In genomic region chr11:707817-708420, GRCh38 we compare ENCODE assay signal across 13 cellular contexts. TPM values are rescaled to one million over a fixed set of nuclear protein-coding genes. Genes with fewer than 3 reads are reported as not detected.
DNase-seq lines count a peak whose midpoint lies in the region; ATAC-seq, FAIRE-seq and TF ChIP-seq lines count a peak whose summit lies in the region.
"Had no signal": no experiment of that assay in that cellular context is flagged by ENCODE, and none has a peak within 500 bp of the region (broad histone marks: within the 10 kb centered on the region; RNA-seq: fewer than 3 reads in every experiment).

No MANE protein-coding gene starts in this region.

- peaks cover 6% of the 10 kb centered on the region for H3K36me3 ChIP-seq in lower lobe of right lung
- H3K36me3 ChIP-seq in thoracic aorta = no peaks in the 10 kb centered on the region

- ATAC-seq in lower lobe of right lung (peak; percentile 43 to 50), thoracic aorta (ENCODE audit: insufficient number of reproducible peaks, low FRiP score, low read depth) (no peak), HG02885 (IDR thresholded peaks at IDR 0.05; ENCODE audit: poor library complexity, unreplicated experiment) (no peak)

- H3K4me3 ChIP-seq in lower lobe of right lung (peak overlapping the region; percentile 66), thoracic aorta (peak overlapping the region; percentile 92)

- no peak for TF ChIP-seq POLR2A in GM12892 (IDR thresholded peaks at IDR 0.05; ENCODE audit: low read depth, low read length)

- H3K27me3 Mint-ChIP-seq in HFFc6 (ENCODE audit: insufficient read depth) (peaks cover 2% of the 10 kb centered on the region; the same call in 1 of the 2 replicates), immature natural killer cell (ENCODE audit: low read depth in 3 of 3) (peaks cover 3 to 6% (median 5%) of the 10 kb centered on the region in 3 donors)

- no peaks in the 10 kb centered on the region for H3K9me3 ChIP-seq in lower lobe of right lung
- H3K9me3 ChIP-seq in thoracic aorta = no peaks in the 10 kb centered on the region
- H3K9me3 ChIP-seq: heart left ventricle had no signal

- H3K4me1 Mint-ChIP-seq in HFFc6 (ENCODE audit: low read depth) = peaks cover 11% of the 10 kb centered on the region; the same call in 1 of the 2 replicates
- peaks cover 0 to 5% of the 10 kb centered on the region in 2 donors for H3K4me1 Mint-ChIP-seq in immature natural killer cell

- intact Hi-C loops in lower lobe of right lung (cut with DNase I) = no loop called here

- DNase-seq in HFFc6 = no peak
- peak; percentile 54 to 80 for DNase-seq in T47D (ENCODE audit: low read depth in 1 of 2, low spot score in 1 of 2)
- peak; percentile 70 for DNase-seq in lower lobe of right lung
- no peak for DNase-seq in thoracic aorta (ENCODE audit: low spot score)
- DNase-seq in immature natural killer cell = no peak
- no peak for DNase-seq in GM12892 (ENCODE audit: insufficient read length)
- no peak for DNase-seq in iPS-NIHi7 (ENCODE audit: extremely low spot score)
- DNase-seq: NCI-H526, nucleus accumbens had no signal

- H3K27ac Mint-ChIP-seq in HFFc6 (no peak overlapping the region), immature natural killer cell (no peak overlapping the region)

- H3K4me3 Mint-ChIP-seq in HFFc6 (peak overlapping the region; percentile 28), immature natural killer cell (no peak overlapping the region)

- H3K36me3 Mint-ChIP-seq in HFFc6 (ENCODE audit: low read depth) = no peaks in the 10 kb centered on the region
- H3K36me3 Mint-ChIP-seq in immature natural killer cell = no peaks in the 10 kb centered on the region

- H3K27ac ChIP-seq in lower lobe of right lung (peak overlapping the region; percentile 76), thoracic aorta (peak overlapping the region; percentile 80 to 95)
- H3K27ac ChIP-seq: KMS-11 had no signal

- in situ Hi-C loops in T47D (cut with HindIII; ENCODE audit: low pct_unique_long_range_greater_than_20kb, low sequenced_read_pairs) = no loop called here

- H3K9me3 Mint-ChIP-seq in HFFc6 (no peaks in the 10 kb centered on the region), immature natural killer cell (no peaks in the 10 kb centered on the region)

- no peak for FAIRE-seq in GM12892 (lab: Jason Lieb, UNC)
- FAIRE-seq: G401.6 had no signal

- peaks cover 56% of the 10 kb centered on the region for H3K4me1 ChIP-seq in lower lobe of right lung
- H3K4me1 ChIP-seq in thoracic aorta (ENCODE audit: control insufficient read depth in 1 of 2, low read depth in 2 of 2) = peaks cover 17 to 47% of the 10 kb centered on the region in 2 donors

- TF ChIP-seq CTCF in HFFc6 (IDR thresholded peaks at IDR 0.05) (no peak), lower lobe of right lung (IDR thresholded peaks at IDR 0.05) (no peak), thoracic aorta (IDR thresholded peaks at IDR 0.05) (no peak)

- peaks cover 49% of the 10 kb centered on the region for H3K27me3 ChIP-seq in lower lobe of right lung (ENCODE audit: low read depth)
- H3K27me3 ChIP-seq in thoracic aorta (replicated peaks; ENCODE audit: insufficient read depth) = no peaks in the 10 kb centered on the region

RNA-seq across cellular contexts. Expression of gene EPS8L2, which starts 1.9 kb away (rescaled TPM):
- 10 to 100 TPM; 55.5 to 70.1 (median 65.1) TPM for total RNA-seq in HFFc6 (2021; fragmentation: NEBNext Ultra II Directional; extraction: Animal tissue kit (Norgen Biotek cat#: 25700))
- 156 TPM for total RNA-seq in lower lobe of right lung
- total RNA-seq in thoracic aorta = 10 to 100 TPM; 39.6 to 75.9 TPM
- polyA plus RNA-seq in immature natural killer cell = 10 to 100 TPM; 12.9 to 15.1 (median 15.0) TPM
- 13.7 TPM for polyA plus RNA-seq in GM12892 (2012; ENCODE audit: missing spikeins)

RNA-seq across cellular contexts. Expression of gene TMEM80, which starts 12.3 kb away (rescaled TPM):
- total RNA-seq in HFFc6 (2021; fragmentation: NEBNext Ultra II Directional; extraction: Animal tissue kit (Norgen Biotek cat#: 25700)) = 10 to 100 TPM; 16.9 to 24.5 (median 19.3) TPM
- total RNA-seq in lower lobe of right lung (33.9 TPM), thoracic aorta (10 to 100 TPM; 22.4 to 22.5 TPM)
- 10 to 100 TPM; 21.3 to 32.4 (median 30.4) TPM for polyA plus RNA-seq in immature natural killer cell
- polyA plus RNA-seq in GM12892 (2012; ENCODE audit: missing spikeins) = 13.3 TPM

RNA-seq across cellular contexts. Expression of gene DEAF1, which starts 12.9 kb away (rescaled TPM):
- total RNA-seq in HFFc6 (2021; fragmentation: NEBNext Ultra II Directional; extraction: Animal tissue kit (Norgen Biotek cat#: 25700)) = 10 to 100 TPM; 32.2 to 48.1 (median 34.6) TPM
- total RNA-seq in lower lobe of right lung = 32.0 TPM
- 10 to 100 TPM; 22.1 to 67.0 TPM for total RNA-seq in thoracic aorta
- 10 to 100 TPM; 17.8 to 31.6 (median 18.6) TPM for polyA plus RNA-seq in immature natural killer cell
- 23.2 TPM for polyA plus RNA-seq in GM12892 (2012; ENCODE audit: missing spikeins)

RNA-seq across cellular contexts. Expression of gene TALDO1, which starts 39.3 kb away (rescaled TPM):
- total RNA-seq in HFFc6 (2021; fragmentation: NEBNext Ultra II Directional; extraction: Animal tissue kit (Norgen Biotek cat#: 25700)) = 100 to 1,000 TPM; 230 to 351 (median 300) TPM
- 218 TPM for total RNA-seq in lower lobe of right lung
- 100 to 1,000 TPM; 132 to 232 TPM for total RNA-seq in thoracic aorta
- 100 to 1,000 TPM; 163 to 189 (median 180) TPM for polyA plus RNA-seq in immature natural killer cell
- 113 TPM for polyA plus RNA-seq in GM12892 (2012; ENCODE audit: missing spikeins)

Comparison
In these comparisons a context has a peak if more than half of its experiments do, and no peak if none do; other contexts are left out.
1. DNase-seq: peak in T47D (2 of 2) and lower lobe of right lung (single experiment); none in HFFc6 (single experiment), thoracic aorta (single experiment), immature natural killer cell (0 of 3), GM12892 (single experiment) and iPS-NIHi7 (single experiment).
2. ATAC-seq: peak in lower lobe of right lung (2 of 2); none in thoracic aorta (single experiment) and HG02885 (single experiment).